Comparison of ENCODE assay signal across 24 cellular contexts in genomic region chr20:24598346-24598745, GRCh38.
"Had no signal": no experiment of that assay in that cellular context is flagged by ENCODE, and none has a peak within 500 bp of the region (broad histone marks: within the 10 kb centered on the region; RNA-seq: fewer than 3 reads in every experiment).

No MANE protein-coding gene starts in this region.

- DNase-seq: IMR-90; Kasumi-1; MV-4-11; NCI-H1048; NCI-H1105; NCI-H1417; NCI-H1436 treated with DMSO at 0.1 percent for 48 hours; NCI-H1694; NCI-H1930; NCI-H2081; NCI-H2107; NCI-H2227 treated with DMSO at 0.1 percent for 48 hours; NCI-H524; NCI-H526 treated with DMSO at 0.1 percent for 48 hours; NCI-H774; NK-92 treated with Interleukin-12 subunit alpha and Interleukin-12 subunit beta, amount 100 ng/mL, for 24 hours; PC-3; SHP77; SK-N-SH; SW 1271 had no signal

- H3K9me3 ChIP-seq: SK-N-SH had no signal

- H3K9ac ChIP-seq: KMS-11, SK-N-SH had no signal

- ATAC-seq: HepG2, Panc1, PC-3 had no signal

- H3K27ac ChIP-seq: KMS-11, RWPE1 had no signal

- H3K4me2 ChIP-seq: KMS-11, SK-N-SH had no signal

- FAIRE-seq: HepG2 had no signal
